23 cellular contexts compared by ENCODE assay signal in genomic region chr5:2001300-2001699, GRCh38.
"Had no signal": no experiment of that assay in that cellular context is flagged by ENCODE, and none has a peak within 500 bp of the region (broad histone marks: within the 10 kb centered on the region; RNA-seq: fewer than 3 reads in every experiment).

No MANE protein-coding gene starts in this region.

- H3K9me3 Mint-ChIP-seq: activated naive CD8-positive, alpha-beta T cell treated with anti-CD3 and anti-CD28 coated beads for 36 hours had no signal

- H3K27ac ChIP-seq: brain microvascular endothelial cell, cardiac muscle cell, SK-N-MC, VCaP had no signal

- H3K27me3 Mint-ChIP-seq: activated CD4-positive, alpha-beta T cell treated with anti-CD3 and anti-CD28 coated beads, Interleukin-2, amount 10 ng/mL, durations not matched to agents 7 days and 5 days had no signal

- H3K4me3 ChIP-seq: cardiac muscle cell, K562, SK-N-MC had no signal

- H3K27me3 ChIP-seq: brain microvascular endothelial cell had no signal

- H3K27ac Mint-ChIP-seq: activated CD4-positive, alpha-beta memory T cell treated with anti-CD3 and anti-CD28 coated beads for 36 hours; activated CD4-positive, alpha-beta T cell treated with anti-CD3 and anti-CD28 coated beads, Interleukin-2, amount 10 ng/mL, durations not matched to agents 7 days and 5 days; activated naive CD4-positive, alpha-beta T cell treated with anti-CD3 and anti-CD28 coated beads, Interleukin-2, amount 10 ng/mL, durations not matched to agents 7 days and 5 days; activated naive CD8-positive, alpha-beta T cell treated with anti-CD3 and anti-CD28 coated beads for 36 hours; activated T-helper 17 cell treated with anti-CD3 and anti-CD28 coated beads, Interleukin-2, amount 50 U/mL, for 72 hours had no signal

- H3K4me1 Mint-ChIP-seq: activated naive CD4-positive, alpha-beta T cell treated with anti-CD3 and anti-CD28 coated beads, Interleukin-2, amount 10 ng/mL, durations not matched to agents 7 days and 5 days; activated naive CD8-positive, alpha-beta T cell treated with anti-CD3 and anti-CD28 coated beads for 36 hours had no signal

- H3K4me3 Mint-ChIP-seq: activated CD4-positive, alpha-beta memory T cell treated with anti-CD3 and anti-CD28 coated beads for 36 hours; activated CD4-positive, alpha-beta T cell treated with anti-CD3 and anti-CD28 coated beads, Interleukin-2, amount 10 ng/mL, durations not matched to agents 7 days and 5 days; activated naive CD4-positive, alpha-beta T cell treated with anti-CD3 and anti-CD28 coated beads, Interleukin-2, amount 10 ng/mL, durations not matched to agents 7 days and 5 days; activated naive CD8-positive, alpha-beta T cell treated with anti-CD3 and anti-CD28 coated beads for 36 hours; activated T-helper 17 cell treated with anti-CD3 and anti-CD28 coated beads, Interleukin-2, amount 50 U/mL, for 72 hours had no signal

- H3K36me3 Mint-ChIP-seq: activated CD4-positive, alpha-beta memory T cell treated with anti-CD3 and anti-CD28 coated beads for 36 hours; activated naive CD4-positive, alpha-beta T cell treated with anti-CD3 and anti-CD28 coated beads, Interleukin-2, amount 10 ng/mL, durations not matched to agents 7 days and 5 days; activated naive CD8-positive, alpha-beta T cell treated with anti-CD3 and anti-CD28 coated beads for 36 hours had no signal

- DNase-seq: activated CD4-positive, alpha-beta memory T cell treated with anti-CD3 and anti-CD28 coated beads for 36 hours; activated CD4-positive, alpha-beta T cell treated with anti-CD3 and anti-CD28 coated beads, Interleukin-2, amount 10 ng/mL, durations not matched to agents 7 days and 5 days; activated CD4-positive, CD25-positive, alpha-beta regulatory T cell; activated CD8-positive, alpha-beta memory T cell treated with anti-CD3 and anti-CD28 coated beads for 24 hours; activated gamma-delta T cell treated with Interleukin-2 at 50 U/mL for 16 hours; activated naive CD4-positive, alpha-beta T cell treated with anti-CD3 and anti-CD28 coated beads, Interleukin-2, amount 10 ng/mL, durations not matched to agents 7 days and 5 days; activated naive CD8-positive, alpha-beta T cell treated with anti-CD3 and anti-CD28 coated beads for 36 hours; activated T-cell treated with anti-CD3 and anti-CD28 coated beads, Interleukin-2, amount 50 U/mL, for 48 hours; brain microvascular endothelial cell; cerebellar nuclear complex; Karpas-422; NCI-H1092 treated with DMSO at 0.1 percent for 48 hours; NCI-H1436; NCI-H1694 treated with DMSO at 0.1 percent for 48 hours; NCI-H2029 treated with DMSO at 0.1 percent for 48 hours; NCI-H510A treated with DMSO at 0.1 percent for 48 hours; NCI-H69; T-helper 1 cell had no signal

- H3K36me3 ChIP-seq: brain microvascular endothelial cell, cardiac muscle cell had no signal
